Comparison of ENCODE assay signal across 8 cellular contexts in genomic region chr5:149358294-149358651, GRCh38. TPM values are rescaled to one million over a fixed set of nuclear protein-coding genes. Genes with fewer than 3 reads are reported as not detected.
DNase-seq lines count a peak whose midpoint lies in the region; TF ChIP-seq lines count a peak whose summit lies in the region.

No MANE protein-coding gene starts in this region.

- H3K9ac ChIP-seq in H9 (ENCODE audit: extremely low read depth, insufficient read length, low read length), result peak overlapping the region; percentile 16

- TF ChIP-seq CTCF in H9 (conservative IDR thresholded peaks at IDR 0.05) (no peak), ovary (IDR thresholded peaks at IDR 0.05) (no peak)

- DNase-seq in ELR (ENCODE audit: low read depth), result peak; percentile 25
- no peak for DNase-seq in H9
- peak; percentile 34 for DNase-seq in NCI-H510A treated with DMSO at 0.1 percent for 48 hours (lab: John Stamatoyannopoulos, UW)
- peak; percentile 19 for DNase-seq in activated effector memory CD4-positive, alpha-beta T cell treated with Interleukin-2 at 50 U/mL for 16 hours
- DNase-seq in globus pallidus (ENCODE audit: low spot score), result peak; percentile 52
- DNase-seq in ovary, result peak; percentile 43 to 69 (median 68)
- DNase-seq in LoVo (ENCODE audit: low spot score), result no peak
- no peak for DNase-seq in iPS-NIHi7 (ENCODE audit: extremely low spot score)

- no peak overlapping the region for H2BK20ac ChIP-seq in H9 (ENCODE audit: low read depth, low read length, poor library complexity, severe bottlenecking)

- H3K79me2 ChIP-seq in H9 (ENCODE audit: insufficient read depth, low read length), result no peaks in the 10 kb centered on the region

- H3K23ac ChIP-seq in H9 (ENCODE audit: insufficient read length, low read depth, low read length), result no peak overlapping the region

- peak overlapping the region; percentile 75 for H3K4me2 ChIP-seq in H9 (ENCODE audit: insufficient read depth, insufficient read length, low read length)

- H2BK15ac ChIP-seq in H9 (ENCODE audit: low read depth, low read length), result no peak overlapping the region

- H3K14ac ChIP-seq in H9 (ENCODE audit: insufficient read depth, low read length), result no peak overlapping the region

- H2AFZ ChIP-seq in H9 (ENCODE audit: low read length), result no peak overlapping the region

- H4K8ac ChIP-seq in H9 (replicated peaks; ENCODE audit: insufficient read length, low read depth, low read length), result no peak overlapping the region

- no peaks in the 10 kb centered on the region for H4K20me1 ChIP-seq in H9 (ENCODE audit: control insufficient read depth, insufficient read depth, insufficient read length)

- H3K9me3 ChIP-seq in H9 (ENCODE audit: control insufficient read depth, low read depth, low read length), result no peaks in the 10 kb centered on the region
- no peaks in the 10 kb centered on the region for H3K9me3 ChIP-seq in ovary

- peaks cover 18% of the 10 kb centered on the region in 2 experiments for H3K4me1 Mint-ChIP-seq in H9

- H3K18ac ChIP-seq in H9 (ENCODE audit: insufficient read length, low read depth, low read length), result no peak overlapping the region

- H3K27ac ChIP-seq in H9 (ENCODE audit: insufficient read length, low read depth, low read length) (no peak overlapping the region), ovary (peak overlapping the region; percentile 1 to 71)

- WGBS in H9 (ENCODE audit: extremely low coverage, insufficient read length, low lambda C conversion rate), result no CpG with 5 or more reads among the region's 18 CpGs
- 1% methylated on average over 18 of the region's 18 CpGs for WGBS in ovary, 3 donors

- peak overlapping the region; percentile 53 for H3K4me3 ChIP-seq in ovary

- H3K4ac ChIP-seq in H9 (ENCODE audit: low read depth, low read length), result no peak overlapping the region

- H3T11ph ChIP-seq in H9 (ENCODE audit: low read length), result no peak overlapping the region

- peak overlapping the region in 1 of 3 experiments; percentile 70; a peak in 1 of 7 replicates for H3K27ac Mint-ChIP-seq in H9

- H3K36me3 Mint-ChIP-seq in H9 (ENCODE audit: insufficient read depth in 1 of 3, low read depth in 3 of 3), result peaks cover 6 to 27% (median 14%) of the 10 kb centered on the region in 3 experiments; a peak in 6 of 7 replicates

- intact Hi-C loops in ovary (cut with DNase I), result no loop called here

- H3K27me3 ChIP-seq in H9 (ENCODE audit: insufficient read depth, low read length) (no peaks in the 10 kb centered on the region), ovary (no peaks in the 10 kb centered on the region)

- H3K4me1 ChIP-seq in H9 (ENCODE audit: insufficient read depth, low read length) (no peaks in the 10 kb centered on the region; the same call in 1 of the 2 replicates), ovary (ENCODE audit: insufficient read depth) (peaks cover 2% of the 10 kb centered on the region)

- H3K23me2 ChIP-seq in H9 (ENCODE audit: insufficient read length, low read depth, low read length, poor library complexity, severe bottlenecking), result peaks cover 4% of the 10 kb centered on the region

- H4K5ac ChIP-seq in H9 (ENCODE audit: insufficient read length, low read depth, low read length), result no peak overlapping the region

- no peak overlapping the region for H4K91ac ChIP-seq in H9 (ENCODE audit: insufficient read length, low read depth, low read length)

- TF ChIP-seq POLR2A in ovary (IDR thresholded peaks at IDR 0.05), result no peak

- no peak overlapping the region for H2BK5ac ChIP-seq in H9 (ENCODE audit: insufficient read length, low read length)

- H2BK120ac ChIP-seq in H9 (ENCODE audit: low read depth, low read length, poor library complexity, severe bottlenecking), result no peak overlapping the region

- no peak for TF ChIP-seq EP300 in ovary (IDR thresholded peaks at IDR 0.05)

- no peak overlapping the region for H2BK12ac ChIP-seq in H9 (ENCODE audit: insufficient read length, low read depth, low read length)

- no peaks in the 10 kb centered on the region for H3K36me3 ChIP-seq in ovary

- H2AK5ac ChIP-seq in H9 (ENCODE audit: insufficient read length, low read length), result no peak overlapping the region

- no peaks in the 10 kb centered on the region for H3K79me1 ChIP-seq in H9 (ENCODE audit: insufficient read depth, low read depth, low read length, poor library complexity, severe bottlenecking)

- no peak overlapping the region for H3K56ac ChIP-seq in H9 (ENCODE audit: insufficient read length, low read depth, low read length)

- H3K4me3 Mint-ChIP-seq in H9, result peak overlapping the region; percentile 93 to 97

- H3K27me3 Mint-ChIP-seq in H9 (ENCODE audit: low read depth), result peaks cover 4% of the 10 kb centered on the region; the same call in 1 of the 2 replicates

- H3K9me3 Mint-ChIP-seq in H9, result no peaks in the 10 kb centered on the region

RNA-seq across cellular contexts. Expression of gene PCYOX1L, which starts 0.4 kb away (rescaled TPM):
- 15.3 and 16.5 TPM in 2 replicates for total RNA-seq in H9 (2021)
- 10 to 100 TPM in 2 of 7 donors, 1 to 10 TPM in 5; 5.8 to 11.5 (median 8.8) TPM for total RNA-seq in ovary
- 10 to 100 TPM in 1 of 2 donors, 1 to 10 TPM in 1; 7.1 to 15.2 TPM for polyA plus RNA-seq in ovary

RNA-seq across cellular contexts. Expression of gene GRPEL2, which starts 13.0 kb away (rescaled TPM):
- total RNA-seq in H9 (2021) (44.4 and 47.3 TPM in 2 replicates), ovary (10 to 100 TPM in 6 of 7 donors, 1 to 10 TPM in 1; 7.8 to 17.5 (median 13.0) TPM)
- polyA plus RNA-seq in ovary, result 1 to 10 TPM; 5.9 to 6.8 TPM

RNA-seq across cellular contexts. Expression of gene IL17B, which starts 20.8 kb away (rescaled TPM):
- total RNA-seq in H9 (2021) (not detected in 2 replicates), ovary (under 1 TPM in 2 of 7 donors, not detected in 5; 0.47 to 0.54 TPM)
- polyA plus RNA-seq in ovary, result 1 to 10 TPM in 1 of 2 donors, not detected in 1; 1.7 TPM

Comparison
In these comparisons a context has a peak if more than half of its experiments do, and no peak if none do; other contexts are left out.
1. DNase-seq: peak in ELR (single experiment), NCI-H510A treated with DMSO at 0.1 percent for 48 hours (single experiment), activated effector memory CD4-positive, alpha-beta T cell treated with Interleukin-2 at 50 U/mL for 16 hours (single experiment), globus pallidus (single experiment) and ovary (5 of 5); none in H9 (single experiment), LoVo (single experiment) and iPS-NIHi7 (single experiment).